ENCODE assay signal across 31 cellular contexts in the genomic region with DNA sequence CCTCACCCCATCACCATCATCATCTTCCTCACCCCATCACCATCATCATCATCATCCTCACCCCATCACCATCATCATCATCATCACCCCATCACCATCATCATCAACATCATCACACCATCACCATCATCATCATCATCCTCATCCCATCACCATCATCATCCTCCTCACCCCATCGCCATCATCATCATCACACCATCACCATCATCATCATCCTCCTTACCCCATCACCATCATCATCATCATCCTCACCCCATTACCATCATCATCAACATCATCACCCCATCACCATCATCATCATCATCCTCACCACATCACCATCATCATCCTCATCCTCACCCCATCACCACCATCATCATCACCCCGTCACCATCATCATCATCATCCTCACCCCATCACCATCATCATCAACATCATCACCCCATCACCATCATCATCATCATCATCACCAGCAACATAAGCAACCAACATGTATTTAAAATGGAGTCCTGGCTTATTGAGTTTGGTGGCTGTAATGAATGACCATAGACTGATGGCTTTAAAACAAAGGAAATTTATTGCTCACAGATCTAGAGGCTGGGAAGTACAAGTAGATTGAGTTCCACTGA.
"Had no signal": no experiment of that assay in that cellular context is flagged by ENCODE, and none has a peak within 500 bp of the region (broad histone marks: within the 10 kb centered on the region; RNA-seq: fewer than 3 reads in every experiment).

No MANE protein-coding gene starts in this region.

- H3K27me3 ChIP-seq: ascending aorta, cardiac muscle cell had no signal

- FAIRE-seq: bronchial epithelial cell, TTC549 had no signal

- DNase-seq: activated B cell treated with CpG ODN at 0.5 μM for 24 hours; activated CD4-positive, alpha-beta memory T cell treated with anti-CD3 and anti-CD28 coated beads for 36 hours; activated CD4-positive, alpha-beta T cell treated with anti-CD3 and anti-CD28 coated beads for 4 hours; activated CD4-positive, alpha-beta T cell treated with anti-CD3 and anti-CD28 coated beads, Interleukin-2, amount 10 ng/mL, durations not matched to agents 24 days and 14 days; activated CD4-positive, alpha-beta T cell treated with anti-CD3 and anti-CD28 coated beads, Interleukin-2, amount 50 U/mL, for 1 hour; activated CD4-positive, alpha-beta T cell treated with anti-CD3 and anti-CD28 coated beads, Interleukin-2, amount 50 U/mL, for 4 hours; activated CD4-positive, CD25-positive, alpha-beta regulatory T cell treated with anti-CD3 and anti-CD28 coated beads, Interleukin-2, amount 50 U/mL, for 72 hours; activated CD8-positive, alpha-beta memory T cell treated with anti-CD3 and anti-CD28 coated beads, Interleukin-2, amount 50 U/mL, for 4 hours; activated CD8-positive, alpha-beta T cell treated with anti-CD3 and anti-CD28 coated beads for 36 hours; activated gamma-delta T cell; activated naive CD4-positive, alpha-beta T cell treated with anti-CD3 and anti-CD28 coated beads, Interleukin-2, amount 10 ng/mL, durations not matched to agents 7 days and 5 days; activated naive CD4-positive, alpha-beta T cell treated with Interleukin-2 at 50 U/mL for 16 hours; activated naive CD8-positive, alpha-beta T cell treated with anti-CD3 and anti-CD28 coated beads, Interleukin-2, amount 10 ng/mL, durations not matched to agents 7 days and 5 days; activated naive CD8-positive, alpha-beta T cell treated with anti-CD3 and anti-CD28 coated beads, Interleukin-2, amount 50 U/mL, for 24 hours; activated T-cell treated with anti-CD3 and anti-CD28 coated beads for 4 hours; activated T-cell treated with anti-CD3 and anti-CD28 coated beads, Interleukin-2, amount 50 U/mL, for 1 hour; activated T-cell treated with anti-CD3 and anti-CD28 coated beads, Interleukin-2, amount 50 U/mL, for 4 hours; activated T-cell treated with anti-CD3 and anti-CD28 coated beads, Interleukin-2, amount 50 U/mL, for 72 hours; amygdala; anterior cingulate cortex; caudate nucleus; cerebellar nuclear complex; T-helper 1 cell; T-helper 2 cell; T-helper 9 cell had no signal

- H3K36me3 ChIP-seq: ascending aorta, cardiac muscle cell had no signal

- H3K4me3 ChIP-seq: ascending aorta, cardiac muscle cell had no signal

- ATAC-seq: activated CD8-positive, alpha-beta T cell treated with anti-CD3 and anti-CD28 coated beads for 36 hours; activated naive CD8-positive, alpha-beta T cell treated with anti-CD3 and anti-CD28 coated beads, Interleukin-2, amount 50 U/mL, for 24 hours; activated T-cell treated with anti-CD3 and anti-CD28 coated beads, Interleukin-2, amount 50 U/mL, for 4 hours; activated T-cell treated with anti-CD3 and anti-CD28 coated beads, Interleukin-2, amount 50 U/mL, for 72 hours; activated T-helper 17 cell treated with anti-CD3 and anti-CD28 coated beads, Interleukin-2, amount 50 U/mL, for 72 hours had no signal

- H3K4me1 ChIP-seq: ascending aorta had no signal

- H3K9me3 ChIP-seq: ascending aorta had no signal

- H3K27ac ChIP-seq: ascending aorta, cardiac muscle cell, VCaP had no signal
